In genomic region chr10:61078542-61078941, GRCh38 we compare ENCODE assay signal across 24 cellular contexts.
DNase-seq lines count a peak whose midpoint lies in the region; ATAC-seq and TF ChIP-seq lines count a peak whose summit lies in the region.
"Had no signal": no experiment of that assay in that cellular context is flagged by ENCODE, and none has a peak within 500 bp of the region (broad histone marks: within the 10 kb centered on the region; RNA-seq: fewer than 3 reads in every experiment).

No MANE protein-coding gene starts in this region.

- no peaks in the 10 kb centered on the region for H3K9me3 ChIP-seq in fibroblast of lung (ENCODE audit: control insufficient read depth, insufficient read depth, low read depth, low read length)
- H3K9me3 ChIP-seq: lower lobe of right lung, mucosa of descending colon had no signal

- H3K27me3 ChIP-seq in fibroblast of lung (ENCODE audit: control insufficient read depth, insufficient read depth, low read length), result no peaks in the 10 kb centered on the region

- H4K20me1 ChIP-seq in fibroblast of lung (ENCODE audit: control insufficient read depth, extremely low read depth, insufficient read depth, low read length), result no peaks in the 10 kb centered on the region

- in situ Hi-C loops in ACHN (cut with HindIII; ENCODE audit: low pct_ligation_motif_present, low pct_unique_long_range_greater_than_20kb, low sequenced_read_pairs), result no loop called here

- H3K9ac ChIP-seq in fibroblast of lung (ENCODE audit: insufficient read depth, low read length), result no peak overlapping the region

- H3K79me2 ChIP-seq in fibroblast of lung (ENCODE audit: control insufficient read depth, insufficient read depth, low read length), result no peaks in the 10 kb centered on the region

- intact Hi-C loops in Right ventricle myocardium inferior (cut with DNase I) (no loop called here), left cardiac atrium (cut with DNase I) (no loop called here)

- no peaks in the 10 kb centered on the region for H3K36me3 ChIP-seq in fibroblast of lung (ENCODE audit: control insufficient read depth, insufficient read depth, low read length)
- H3K36me3 ChIP-seq: lower lobe of right lung had no signal

- peak; percentile 37 for ATAC-seq in Right ventricle myocardium inferior
- no peak for ATAC-seq in left cardiac atrium
- ATAC-seq: lower lobe of right lung, mucosa of descending colon, SK-N-SH treated with all-trans-retinoic acid at 6 μM for 48 hours had no signal

- DNase-seq in Right ventricle myocardium inferior (ENCODE audit: missing footprints) (no peak), left cardiac atrium (no peak), NCI-H69 (lab: John Stamatoyannopoulos, UW) (peak; percentile 5), fibroblast of lung (ENCODE audit: low read depth in 2 of 2) (peak; percentile 13 to 31), skeletal muscle cell (ENCODE audit: low read depth) (peak; percentile 10), ACHN (no peak), NCI-H1930 (lab: John Stamatoyannopoulos, UW) (no peak)
- DNase-seq in activated CD4-positive, CD25-positive, alpha-beta regulatory T cell treated with anti-CD3 and anti-CD28 coated beads, Interleukin-2, amount 50 U/mL, for 72 hours, result no peak
- DNase-seq: activated CD4-positive, alpha-beta T cell treated with anti-CD3 and anti-CD28 coated beads for 4 hours; activated CD8-positive, alpha-beta memory T cell treated with anti-CD3 and anti-CD28 coated beads for 24 hours; activated effector memory CD4-positive, alpha-beta T cell treated with Interleukin-2 at 50 U/mL for 16 hours; caudate nucleus; DMS79; GOT3; lower lobe of right lung; mucosa of descending colon; NCI-H2029 treated with DMSO at 0.1 percent for 48 hours; NCI-H82; nephron progenitor cell; retina; stimulated activated CD4-positive, alpha-beta T cell treated with anti-CD3 and anti-CD28 coated beads, Interleukin-2, amount 100 ng/mL, for 48 hours; T-helper 2 cell; trophoblast cell had no signal

- TF ChIP-seq CTCF in fibroblast of lung (conservative IDR thresholded peaks at IDR 0.05 in 1 of 2, IDR thresholded peaks at IDR 0.05 in 1 of 2; ENCODE audit: low read depth in 1 of 2, low read length in 2 of 2), result no peak

- H3K4me1 ChIP-seq in fibroblast of lung (ENCODE audit: control insufficient read depth, extremely low read depth, insufficient read depth, low read length), result no peaks in the 10 kb centered on the region
- H3K4me1 ChIP-seq: lower lobe of right lung had no signal

- no peak overlapping the region for H2AFZ ChIP-seq in fibroblast of lung (ENCODE audit: low read length)

- no peak overlapping the region for H3K4me2 ChIP-seq in fibroblast of lung (ENCODE audit: extremely low read depth, insufficient read depth, low read length)

- no peak overlapping the region for H3K4me3 ChIP-seq in fibroblast of lung (replicated peaks in 1 of 4; ENCODE audit: control extremely low read depth in 1 of 4, insufficient read depth in 1 of 4, low read depth in 3 of 4, low read length in 4 of 4)
- no peak overlapping the region for H3K4me3 ChIP-seq in skeletal muscle cell (ENCODE audit: low read depth, low read length)
- H3K4me3 ChIP-seq: lower lobe of right lung, mucosa of descending colon had no signal

- H3K27ac ChIP-seq in fibroblast of lung (ENCODE audit: insufficient read depth, low read length), result no peak overlapping the region
- H3K27ac ChIP-seq: lower lobe of right lung had no signal

Comparison
In these comparisons a context has a peak if more than half of its experiments do, and no peak if none do; other contexts are left out.
1. DNase-seq: peak in NCI-H69 (single experiment), fibroblast of lung (2 of 2) and skeletal muscle cell (single experiment); none in Right ventricle myocardium inferior (single experiment), left cardiac atrium (single experiment), ACHN (single experiment), NCI-H1930 (0 of 2) and activated CD4-positive, CD25-positive, alpha-beta regulatory T cell treated with anti-CD3 and anti-CD28 coated beads, Interleukin-2, amount 50 U/mL, for 72 hours (single experiment).